Comparison of ENCODE assay signal across 10 cellular contexts in the genomic region with DNA sequence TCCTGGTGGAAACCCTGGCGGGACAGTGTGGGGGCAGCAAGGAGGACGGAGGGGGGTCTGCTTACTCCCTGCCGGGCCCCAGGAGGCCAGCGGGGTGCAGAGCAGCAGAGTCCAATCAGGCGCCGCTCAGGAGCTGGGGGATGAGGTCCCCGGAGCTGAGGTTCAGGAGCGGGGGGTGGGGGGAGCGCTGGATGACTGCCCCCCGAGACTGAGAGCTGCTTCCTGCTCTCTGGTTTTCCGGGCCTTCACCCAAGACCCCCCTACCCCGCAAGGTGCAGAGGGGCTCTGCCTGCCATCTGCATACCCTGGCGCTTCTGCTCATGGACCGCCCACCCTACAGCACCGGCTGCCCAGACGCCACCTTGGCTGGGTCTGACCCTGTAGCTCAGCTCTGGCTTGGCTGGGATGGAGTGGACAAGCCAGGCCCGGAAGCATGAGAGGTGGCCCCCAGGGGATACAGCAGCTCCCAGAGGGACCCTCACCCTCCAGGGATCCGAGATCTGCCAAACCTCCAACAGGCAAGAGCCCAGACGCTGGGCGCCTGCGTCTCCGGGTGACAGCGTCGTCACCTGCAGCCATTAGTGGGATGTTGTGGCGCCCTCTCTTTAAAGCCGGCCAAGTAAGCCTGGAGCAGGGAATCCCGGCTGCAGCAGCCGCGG. TPM values are rescaled to one million over a fixed set of nuclear protein-coding genes. Genes with fewer than 3 reads are reported as not detected.
DNase-seq lines count a peak whose midpoint lies in the region; ATAC-seq and TF ChIP-seq lines count a peak whose summit lies in the region.
"Had no signal": no experiment of that assay in that cellular context is flagged by ENCODE, and none has a peak within 500 bp of the region (broad histone marks: within the 10 kb centered on the region; RNA-seq: fewer than 3 reads in every experiment).

No MANE protein-coding gene starts in this region.

- no peak overlapping the region for H3K27ac ChIP-seq in GM23248

- H3F3A ChIP-seq in GM23248 (ENCODE audit: insufficient read depth) = no peaks in the 10 kb centered on the region

- no peaks in the 10 kb centered on the region for H3K9me2 ChIP-seq in GM23248 (ENCODE audit: insufficient read depth)

- peaks cover 4% of the 10 kb centered on the region for H3K27me3 Mint-ChIP-seq in activated T-helper 17 cell treated with anti-CD3 and anti-CD28 coated beads, Interleukin-2, amount 50 U/mL, for 72 hours

- ATAC-seq in activated T-helper 17 cell treated with anti-CD3 and anti-CD28 coated beads, Interleukin-2, amount 50 U/mL, for 72 hours (replicated peaks) = no peak

- H3K4me3 Mint-ChIP-seq in activated T-helper 17 cell treated with anti-CD3 and anti-CD28 coated beads, Interleukin-2, amount 50 U/mL, for 72 hours = peak overlapping the region; percentile 21

- in situ Hi-C loops in GM23248 (cut with MboI) = no loop called here
- in situ Hi-C loops in GM13977 (cut with MboI; ENCODE audit: low pct_unique_long_range_greater_than_20kb, low sequenced_read_pairs, unreplicated experiment) = no loop called here

- H3K36me3 ChIP-seq in GM23248 (ENCODE audit: low read depth) = no peaks in the 10 kb centered on the region

- 8 to 10% methylated on average over 21 to 23 of the region's 29 CpGs for WGBS in GM23248 (ENCODE audit: low coverage in 1 of 2, low lambda C conversion rate in 2 of 2, missing lambda C conversion rate in 2 of 2), 2 experiments

- no peaks in the 10 kb centered on the region for H3K9me3 ChIP-seq in GM23248 (ENCODE audit: low read depth)
- H3K9me3 ChIP-seq in iPS-18c (ENCODE audit: control insufficient read depth, insufficient read depth, low read length) = no peaks in the 10 kb centered on the region

- peaks cover 9% of the 10 kb centered on the region; the same call in 1 of the 2 replicates for H3K27me3 ChIP-seq in GM23248 (replicated peaks; ENCODE audit: insufficient read depth)

- peak overlapping the region; percentile 79 for H3K4me2 ChIP-seq in GM23248 (ENCODE audit: unreplicated experiment)

- no peaks in the 10 kb centered on the region for H3K4me1 ChIP-seq in GM23248 (ENCODE audit: insufficient read depth)

- H2AFZ ChIP-seq in GM23248 = peak overlapping the region; percentile 43

- no peaks in the 10 kb centered on the region for H3K4me1 Mint-ChIP-seq in activated T-helper 17 cell treated with anti-CD3 and anti-CD28 coated beads, Interleukin-2, amount 50 U/mL, for 72 hours

- H3K4me3 ChIP-seq in GM23248 (peak overlapping the region; percentile 70), iPS-18c (ENCODE audit: insufficient read depth, low read depth, low read length) (peak overlapping the region; percentile 73), skeletal muscle cell (ENCODE audit: low read depth, low read length) (peak overlapping the region; percentile 64)

- no peak for DNase-seq in GM23248
- DNase-seq in skeletal muscle cell (ENCODE audit: low read depth) = no peak
- DNase-seq in GM13977 (ENCODE audit: low spot score) = no peak
- DNase-seq in DMS 273 treated with DMSO at 0.1 percent for 48 hours (lab: John Stamatoyannopoulos, UW) = no peak
- no peak for DNase-seq in HuH-7.5 (ENCODE audit: low spot score)
- DNase-seq in NCI-H2227 treated with DMSO at 0.1 percent for 48 hours (lab: John Stamatoyannopoulos, UW) = no peak

- no peaks in the 10 kb centered on the region for H3K9me3 Mint-ChIP-seq in activated T-helper 17 cell treated with anti-CD3 and anti-CD28 coated beads, Interleukin-2, amount 50 U/mL, for 72 hours
- H3K9me3 Mint-ChIP-seq: activated naive CD4-positive, alpha-beta T cell treated with anti-CD3 and anti-CD28 coated beads, Interleukin-2, amount 50 U/mL, for 72 hours had no signal

- no peak for TF ChIP-seq CTCF in GM13977 (IDR thresholded peaks at IDR 0.05; ENCODE audit: extremely low read depth, insufficient read depth, missing control alignments)

- no peaks in the 10 kb centered on the region for H3K79me2 ChIP-seq in GM23248 (ENCODE audit: insufficient read depth)

- H3K36me3 Mint-ChIP-seq in activated T-helper 17 cell treated with anti-CD3 and anti-CD28 coated beads, Interleukin-2, amount 50 U/mL, for 72 hours (ENCODE audit: low read depth) = no peaks in the 10 kb centered on the region
- H3K36me3 Mint-ChIP-seq: activated naive CD4-positive, alpha-beta T cell treated with anti-CD3 and anti-CD28 coated beads, Interleukin-2, amount 50 U/mL, for 72 hours had no signal

- no peaks in the 10 kb centered on the region for H4K20me1 ChIP-seq in GM23248 (ENCODE audit: insufficient read depth)

- H3K27ac Mint-ChIP-seq in activated T-helper 17 cell treated with anti-CD3 and anti-CD28 coated beads, Interleukin-2, amount 50 U/mL, for 72 hours = no peak overlapping the region
- H3K27ac Mint-ChIP-seq: activated naive CD4-positive, alpha-beta T cell treated with anti-CD3 and anti-CD28 coated beads, Interleukin-2, amount 50 U/mL, for 72 hours had no signal

- H3K9ac ChIP-seq in GM23248 = peak overlapping the region; percentile 55

RNA-seq across cellular contexts. Expression of a gene that starts 0.9 kb away (rescaled TPM):
- total RNA-seq in GM23248 (2014; rRNA removed; shearing (Covaris generic)) = 0.54 and 0.76 TPM in 2 replicates
- polyA plus RNA-seq in GM23248 (2016; fragmentation: Nextera tagmentation; extraction: Ambion mirVana) = 0.37 and 0.44 TPM in 2 replicates
- total RNA-seq in activated T-helper 17 cell treated with anti-CD3 and anti-CD28 coated beads, Interleukin-2, amount 50 U/mL, for 72 hours = under 1 TPM; 0.19 to 0.26 TPM
- total RNA-seq: RPMI7951 had no signal
